In the genomic region with DNA sequence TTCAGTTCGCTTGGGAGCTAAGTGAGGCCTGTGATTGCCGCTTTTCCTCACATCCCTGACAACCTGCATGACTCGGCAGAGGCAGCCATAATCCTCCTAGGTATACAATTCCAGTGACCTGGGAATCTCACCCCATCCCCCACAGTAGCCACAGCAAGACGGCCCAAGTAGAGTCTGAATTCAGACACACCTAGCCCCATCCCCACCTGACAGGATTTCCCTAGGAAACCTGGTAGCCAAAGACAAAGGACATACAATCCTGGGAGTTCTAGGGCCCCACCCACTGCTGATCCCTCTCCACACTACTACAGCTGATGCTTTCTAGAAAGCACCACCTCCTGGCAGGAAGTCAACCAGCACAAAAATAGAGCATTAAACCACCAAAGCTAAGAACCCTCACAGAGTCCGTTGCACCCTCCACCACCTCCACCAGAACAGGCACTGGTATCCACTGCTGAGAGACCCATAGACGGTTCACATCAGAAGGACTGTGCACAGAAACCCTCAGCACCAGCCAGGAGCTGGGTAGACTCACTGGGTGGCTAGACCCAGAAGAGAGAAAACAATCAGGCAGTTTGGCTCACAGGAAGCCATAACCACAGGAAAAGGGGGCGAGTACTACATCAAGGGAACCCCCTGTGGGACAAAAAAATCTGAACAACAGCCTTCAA, we compare ENCODE assay signal across 12 cellular contexts. TPM values are rescaled to one million over a fixed set of nuclear protein-coding genes. Genes with fewer than 3 reads are reported as not detected.
DNase-seq lines count a peak whose midpoint lies in the region; ATAC-seq and TF ChIP-seq lines count a peak whose summit lies in the region.
"Had no signal": no experiment of that assay in that cellular context is flagged by ENCODE, and none has a peak within 500 bp of the region (broad histone marks: within the 10 kb centered on the region; RNA-seq: fewer than 3 reads in every experiment).

No MANE protein-coding gene starts in this region.

- no peak overlapping the region for H3K27ac ChIP-seq in right atrium auricular region

- H3K4me3 ChIP-seq in right atrium auricular region: no peak overlapping the region

- TF ChIP-seq CTCF in right atrium auricular region (IDR thresholded peaks at IDR 0.05) (no peak), chondrocyte (IDR thresholded peaks at IDR 0.05) (no peak)

- no peaks in the 10 kb centered on the region for H3K4me1 ChIP-seq in right atrium auricular region

- H3K27me3 Mint-ChIP-seq in T-helper 17 cell (no peaks in the 10 kb centered on the region), chondrocyte (ENCODE audit: low read depth) (no peaks in the 10 kb centered on the region)
- no peaks in the 10 kb centered on the region for H3K27me3 Mint-ChIP-seq in activated naive CD8-positive, alpha-beta T cell treated with anti-CD3 and anti-CD28 coated beads, Interleukin-2, amount 50 U/mL, for 24 hours

- no peaks in the 10 kb centered on the region for H3K9me3 ChIP-seq in right atrium auricular region
- H3K9me3 ChIP-seq in T-helper 17 cell (ENCODE audit: control insufficient read depth, low read length, poor library complexity, severe bottlenecking): no peaks in the 10 kb centered on the region

- peaks cover 17% of the 10 kb centered on the region for H3K9me3 Mint-ChIP-seq in activated naive CD8-positive, alpha-beta T cell treated with anti-CD3 and anti-CD28 coated beads, Interleukin-2, amount 50 U/mL, for 24 hours
- peaks cover 19% of the 10 kb centered on the region for H3K9me3 Mint-ChIP-seq in chondrocyte (ENCODE audit: low read depth)

- H3K27ac Mint-ChIP-seq in T-helper 17 cell (peak overlapping the region; percentile 85), chondrocyte (ENCODE audit: unreplicated experiment) (no peak overlapping the region)
- peak overlapping the region; percentile 66 for H3K27ac Mint-ChIP-seq in activated naive CD8-positive, alpha-beta T cell treated with anti-CD3 and anti-CD28 coated beads, Interleukin-2, amount 50 U/mL, for 24 hours

- peaks cover 24% of the 10 kb centered on the region for H3K4me1 Mint-ChIP-seq in T-helper 17 cell
- peaks cover 40% of the 10 kb centered on the region for H3K4me1 Mint-ChIP-seq in activated naive CD8-positive, alpha-beta T cell treated with anti-CD3 and anti-CD28 coated beads, Interleukin-2, amount 50 U/mL, for 24 hours
- H3K4me1 Mint-ChIP-seq in chondrocyte (ENCODE audit: low read depth): no peaks in the 10 kb centered on the region

- H3K36me3 Mint-ChIP-seq in T-helper 17 cell (ENCODE audit: low read depth) (no peaks in the 10 kb centered on the region), chondrocyte (ENCODE audit: low read depth) (peaks cover 9% of the 10 kb centered on the region)
- peaks cover 28% of the 10 kb centered on the region for H3K36me3 Mint-ChIP-seq in activated naive CD8-positive, alpha-beta T cell treated with anti-CD3 and anti-CD28 coated beads, Interleukin-2, amount 50 U/mL, for 24 hours (ENCODE audit: low read depth)

- no peak for ATAC-seq in left ventricle myocardium superior
- peak; percentile 83 for ATAC-seq in T-helper 17 cell
- no peak for ATAC-seq in activated naive CD8-positive, alpha-beta T cell treated with anti-CD3 and anti-CD28 coated beads, Interleukin-2, amount 50 U/mL, for 24 hours
- ATAC-seq in stimulated activated naive CD8-positive, alpha-beta T cell treated with anti-CD3 and anti-CD28 coated beads, Interleukin-15, Interleukin-2, amounts not matched to agents 100 U/mL and 50 U/mL, for 24 hours: no peak

- intact Hi-C loops in left ventricle myocardium superior (cut with micrococcal nuclease): no loop called here

- no peaks in the 10 kb centered on the region for H3K27me3 ChIP-seq in right atrium auricular region

- DNase-seq in left ventricle myocardium superior (peak; percentile 12), right atrium auricular region (ENCODE audit: low spot score) (no peak), T-helper 17 cell (peak in 2 of 3 donors; percentile 6 to 11), epidermal melanocyte (ENCODE audit: insufficient read length, low spot score) (no peak), chondrocyte (ENCODE audit: low spot score) (no peak)
- DNase-seq in activated naive CD8-positive, alpha-beta T cell treated with anti-CD3 and anti-CD28 coated beads, Interleukin-2, amount 50 U/mL, for 24 hours: peak; percentile 11
- DNase-seq in stimulated activated naive CD8-positive, alpha-beta T cell treated with anti-CD3 and anti-CD28 coated beads, Interleukin-15, Interleukin-2, amounts not matched to agents 100 U/mL and 50 U/mL, for 24 hours: peak; percentile 8
- no peak for DNase-seq in activated CD4-positive, CD25-positive, alpha-beta regulatory T cell (lab: John Stamatoyannopoulos, UW)
- DNase-seq: anterior cingulate cortex, hypothalamus, midbrain, NCI-H1417 had no signal

- peak overlapping the region; percentile 66 for H3K4me3 Mint-ChIP-seq in T-helper 17 cell
- H3K4me3 Mint-ChIP-seq in activated naive CD8-positive, alpha-beta T cell treated with anti-CD3 and anti-CD28 coated beads, Interleukin-2, amount 50 U/mL, for 24 hours: peak overlapping the region; percentile 26
- no peak overlapping the region for H3K4me3 Mint-ChIP-seq in chondrocyte (ENCODE audit: unreplicated experiment)

- no peaks in the 10 kb centered on the region for H3K36me3 ChIP-seq in right atrium auricular region

RNA-seq across cellular contexts. Expression of a gene that starts 17.9 kb away (rescaled TPM):
- total RNA-seq in left ventricle myocardium superior (0.79 TPM), right atrium auricular region (under 1 TPM; 0.55 to 0.85 TPM), T-helper 17 cell (10 to 100 TPM; 47.6 to 50.8 TPM), chondrocyte (12.2 to 20.4 TPM (median 14.0 TPM) in 3 replicates)

Comparison
In these comparisons a context has a peak if more than half of its experiments do, and no peak if none do; other contexts are left out.
1. DNase-seq: peak in left ventricle myocardium superior (single experiment), T-helper 17 cell (2 of 3), activated naive CD8-positive, alpha-beta T cell treated with anti-CD3 and anti-CD28 coated beads, Interleukin-2, amount 50 U/mL, for 24 hours (single experiment) and stimulated activated naive CD8-positive, alpha-beta T cell treated with anti-CD3 and anti-CD28 coated beads, Interleukin-15, Interleukin-2, amounts not matched to agents 100 U/mL and 50 U/mL, for 24 hours (single experiment); none in right atrium auricular region (single experiment), epidermal melanocyte (single experiment), chondrocyte (single experiment) and activated CD4-positive, CD25-positive, alpha-beta regulatory T cell (0 of 4).